ENCODE assay signal across 9 cellular contexts in genomic region chr6:122615409-122615808, GRCh38. TPM values are rescaled to one million over a fixed set of nuclear protein-coding genes. Genes with fewer than 3 reads are reported as not detected.
"Had no signal": no experiment of that assay in that cellular context is flagged by ENCODE, and none has a peak within 500 bp of the region (broad histone marks: within the 10 kb centered on the region; RNA-seq: fewer than 3 reads in every experiment).

No MANE protein-coding gene starts in this region.

- DNase-seq: GDM1, GF-D8 had no signal

- ATAC-seq: GM12878 had no signal

- FAIRE-seq: G401.6, GM12878, GM12891, GM12892, GM18507, GM19239 had no signal

- H3K4me3 ChIP-seq: GM12878 had no signal

RNA-seq across cellular contexts. Expression of gene PKIB, which starts 5.2 kb away (rescaled TPM):
- total RNA-seq: G401 had no signal
